ENCODE assay signal across 11 cellular contexts in genomic region chr20:6908673-6909072, GRCh38.
"Had no signal": no experiment of that assay in that cellular context is flagged by ENCODE, and none has a peak within 500 bp of the region (broad histone marks: within the 10 kb centered on the region; RNA-seq: fewer than 3 reads in every experiment).

No MANE protein-coding gene starts in this region.

- H3K4me1 ChIP-seq: adrenal gland, pancreas had no signal

- H3K27me3 Mint-ChIP-seq: activated B cell treated with CpG ODN at 0.5 μM for 24 hours; activated CD4-positive, alpha-beta T cell treated with anti-CD3 and anti-CD28 coated beads, Interleukin-2, amount 10 ng/mL, durations not matched to agents 7 days and 5 days; stimulated activated naive CD8-positive, alpha-beta T cell treated with anti-CD3 and anti-CD28 coated beads, Interleukin-15, amount 100 ng/mL, for 72 hours; T-helper 17 cell had no signal

- H3K4me1 Mint-ChIP-seq: activated B cell treated with CpG ODN at 0.5 μM for 24 hours; activated CD4-positive, alpha-beta T cell treated with anti-CD3 and anti-CD28 coated beads, Interleukin-2, amount 10 ng/mL, durations not matched to agents 7 days and 5 days; stimulated activated naive CD8-positive, alpha-beta T cell treated with anti-CD3 and anti-CD28 coated beads, Interleukin-15, amount 100 ng/mL, for 72 hours; T-helper 17 cell had no signal

- H3K27ac Mint-ChIP-seq: activated B cell treated with CpG ODN at 0.5 μM for 24 hours; activated CD4-positive, alpha-beta T cell treated with anti-CD3 and anti-CD28 coated beads, Interleukin-2, amount 10 ng/mL, durations not matched to agents 7 days and 5 days; activated T-helper 2 cell treated with anti-CD3 and anti-CD28 coated beads, Interferon-gamma antibody, Interleukin-2, Interleukin-4, amounts not matched to agents 10 μg/mL and 5 μg/mL and 100 μg/mL, durations not matched to agents 14 hours and 24 hours and 36 hours; stimulated activated naive CD8-positive, alpha-beta T cell treated with anti-CD3 and anti-CD28 coated beads, Interleukin-15, amount 100 ng/mL, for 72 hours; T-helper 17 cell had no signal

- H3K9me3 Mint-ChIP-seq: activated CD4-positive, alpha-beta T cell treated with anti-CD3 and anti-CD28 coated beads, Interleukin-2, amount 10 ng/mL, durations not matched to agents 7 days and 5 days had no signal

- H3K36me3 ChIP-seq: adrenal gland, pancreas, thoracic aorta had no signal

- H3K27me3 ChIP-seq: adrenal gland had no signal

- H3K27ac ChIP-seq: adrenal gland, pancreas, thoracic aorta had no signal

- ATAC-seq: pancreas; stimulated activated naive CD8-positive, alpha-beta T cell treated with anti-CD3 and anti-CD28 coated beads, Interleukin-15, amount 100 ng/mL, for 72 hours; T-helper 17 cell had no signal

- H3K4me3 Mint-ChIP-seq: activated B cell treated with CpG ODN at 0.5 μM for 24 hours; activated CD4-positive, alpha-beta T cell treated with anti-CD3 and anti-CD28 coated beads, Interleukin-2, amount 10 ng/mL, durations not matched to agents 7 days and 5 days; stimulated activated naive CD8-positive, alpha-beta T cell treated with anti-CD3 and anti-CD28 coated beads, Interleukin-15, amount 100 ng/mL, for 72 hours; T-helper 17 cell had no signal

- H3K4me3 ChIP-seq: adrenal gland, pancreas, thoracic aorta had no signal

- H3K9me3 ChIP-seq: adrenal gland, pancreas, thoracic aorta had no signal

- DNase-seq: activated B cell treated with CpG ODN at 0.5 μM for 24 hours; activated CD4-positive, alpha-beta T cell treated with anti-CD3 and anti-CD28 coated beads, Interleukin-2, amount 10 ng/mL, durations not matched to agents 7 days and 5 days; activated naive CD4-positive, alpha-beta T cell treated with anti-CD3 and anti-CD28 coated beads, Interleukin-2, amount 50 U/mL, for 16 hours; adrenal gland; kidney; pancreas; stimulated activated CD4-positive, alpha-beta T cell treated with anti-CD3 and anti-CD28 coated beads, Interleukin-4, amount 100 ng/mL, for 4 hours; stimulated activated naive CD8-positive, alpha-beta T cell treated with anti-CD3 and anti-CD28 coated beads, Interleukin-15, amount 100 ng/mL, for 72 hours; T-helper 17 cell had no signal
